8 cellular contexts compared by ENCODE assay signal in genomic region chr6:7136859-7137334, GRCh38. TPM values are rescaled to one million over a fixed set of nuclear protein-coding genes. Genes with fewer than 3 reads are reported as not detected.
DNase-seq lines count a peak whose midpoint lies in the region; ATAC-seq, FAIRE-seq and TF ChIP-seq lines count a peak whose summit lies in the region.

No MANE protein-coding gene starts in this region.

- peak overlapping the region; percentile 97 for H3K27ac Mint-ChIP-seq in activated naive CD4-positive, alpha-beta T cell treated with anti-CD3 and anti-CD28 coated beads, Interleukin-2, amount 50 U/mL, for 24 hours
- H3K27ac Mint-ChIP-seq in activated T-helper 1 cell treated with anti-CD3 and anti-CD28 coated beads, Interleukin-12 subunit alpha, Interleukin-12 subunit beta, Interleukin-2, Interleukin-4 antibody, amounts not matched to agents 30 ng/mL and 10 ng/mL and 1 ng/mL, durations not matched to agents 14 hours and 24 hours and 36 hours, result peak overlapping the region; percentile 94
- H3K27ac Mint-ChIP-seq in natural killer cell, result peak overlapping the region; percentile 70 to 82

- intact Hi-C loops in activated T-helper 1 cell treated with anti-CD3 and anti-CD28 coated beads, Interleukin-12 subunit alpha, Interleukin-12 subunit beta, Interleukin-2, Interleukin-4 antibody, amounts not matched to agents 30 ng/mL and 10 ng/mL and 1 ng/mL, durations not matched to agents 14 hours and 24 hours and 36 hours (cut with micrococcal nuclease), result loop anchor here (1.0 to 10.0 kb wide), 4 partner anchors 28 to 342 kb away; partner anchors contain the start of genes CAGE1 and RIOK1
- intact Hi-C loops in natural killer cell (cut with micrococcal nuclease), result no loop called here

- H3K27me3 Mint-ChIP-seq in activated naive CD4-positive, alpha-beta T cell treated with anti-CD3 and anti-CD28 coated beads, Interleukin-2, amount 50 U/mL, for 24 hours, result no peaks in the 10 kb centered on the region
- no peaks in the 10 kb centered on the region for H3K27me3 Mint-ChIP-seq in activated T-helper 1 cell treated with anti-CD3 and anti-CD28 coated beads, Interleukin-12 subunit alpha, Interleukin-12 subunit beta, Interleukin-2, Interleukin-4 antibody, amounts not matched to agents 30 ng/mL and 10 ng/mL and 1 ng/mL, durations not matched to agents 14 hours and 24 hours and 36 hours (ENCODE audit: insufficient read depth)
- no peaks in the 10 kb centered on the region for H3K27me3 Mint-ChIP-seq in natural killer cell (ENCODE audit: low read depth in 2 of 2)

- H3K36me3 Mint-ChIP-seq in activated naive CD4-positive, alpha-beta T cell treated with anti-CD3 and anti-CD28 coated beads, Interleukin-2, amount 50 U/mL, for 24 hours, result no peaks in the 10 kb centered on the region
- no peaks in the 10 kb centered on the region for H3K36me3 Mint-ChIP-seq in activated T-helper 1 cell treated with anti-CD3 and anti-CD28 coated beads, Interleukin-12 subunit alpha, Interleukin-12 subunit beta, Interleukin-2, Interleukin-4 antibody, amounts not matched to agents 30 ng/mL and 10 ng/mL and 1 ng/mL, durations not matched to agents 14 hours and 24 hours and 36 hours (ENCODE audit: low read depth)
- H3K36me3 Mint-ChIP-seq in natural killer cell, result no peaks in the 10 kb centered on the region

- H3K4me1 Mint-ChIP-seq in activated naive CD4-positive, alpha-beta T cell treated with anti-CD3 and anti-CD28 coated beads, Interleukin-2, amount 50 U/mL, for 24 hours, result peaks cover 93% of the 10 kb centered on the region
- H3K4me1 Mint-ChIP-seq in activated T-helper 1 cell treated with anti-CD3 and anti-CD28 coated beads, Interleukin-12 subunit alpha, Interleukin-12 subunit beta, Interleukin-2, Interleukin-4 antibody, amounts not matched to agents 30 ng/mL and 10 ng/mL and 1 ng/mL, durations not matched to agents 14 hours and 24 hours and 36 hours (ENCODE audit: low read depth), result peaks cover 65% of the 10 kb centered on the region
- peaks cover 32 to 50% of the 10 kb centered on the region in 2 donors for H3K4me1 Mint-ChIP-seq in natural killer cell

- no peaks in the 10 kb centered on the region for H3K9me3 Mint-ChIP-seq in activated naive CD4-positive, alpha-beta T cell treated with anti-CD3 and anti-CD28 coated beads, Interleukin-2, amount 50 U/mL, for 24 hours
- no peaks in the 10 kb centered on the region for H3K9me3 Mint-ChIP-seq in activated T-helper 1 cell treated with anti-CD3 and anti-CD28 coated beads, Interleukin-12 subunit alpha, Interleukin-12 subunit beta, Interleukin-2, Interleukin-4 antibody, amounts not matched to agents 30 ng/mL and 10 ng/mL and 1 ng/mL, durations not matched to agents 14 hours and 24 hours and 36 hours
- H3K9me3 Mint-ChIP-seq in natural killer cell, result no peaks in the 10 kb centered on the region

- peak overlapping the region; percentile 81 for H3K4me3 Mint-ChIP-seq in activated naive CD4-positive, alpha-beta T cell treated with anti-CD3 and anti-CD28 coated beads, Interleukin-2, amount 50 U/mL, for 24 hours
- H3K4me3 Mint-ChIP-seq in activated T-helper 1 cell treated with anti-CD3 and anti-CD28 coated beads, Interleukin-12 subunit alpha, Interleukin-12 subunit beta, Interleukin-2, Interleukin-4 antibody, amounts not matched to agents 30 ng/mL and 10 ng/mL and 1 ng/mL, durations not matched to agents 14 hours and 24 hours and 36 hours, result peak overlapping the region; percentile 81
- no peak overlapping the region for H3K4me3 Mint-ChIP-seq in natural killer cell

- ATAC-seq in HG03103 (IDR thresholded peaks at IDR 0.05; ENCODE audit: low read depth, unreplicated experiment), result peak; percentile 43
- no peak for ATAC-seq in natural killer cell

- FAIRE-seq in urothelium cell line (lab: Jason Lieb, UNC), result no peak

- no peak for TF ChIP-seq CTCF in natural killer cell (IDR thresholded peaks at IDR 0.05)

- no peak for DNase-seq in activated naive CD4-positive, alpha-beta T cell (lab: John Stamatoyannopoulos, UW)
- no peak for DNase-seq in activated T-helper 1 cell treated with anti-CD3 and anti-CD28 coated beads, Interleukin-12 subunit alpha, Interleukin-12 subunit beta, Interleukin-2, Interleukin-4 antibody, amounts not matched to agents 30 ng/mL and 10 ng/mL and 1 ng/mL, durations not matched to agents 14 hours and 24 hours and 36 hours (ENCODE audit: low spot score)
- no peak for DNase-seq in natural killer cell
- no peak for DNase-seq in urothelium cell line (ENCODE audit: low spot score)
- no peak for DNase-seq in NCI-H526 (lab: John Stamatoyannopoulos, UW)
- no peak for DNase-seq in 8988T

RNA-seq across cellular contexts. Expression of gene RREB1, which starts 29.1 kb away (rescaled TPM):
- total RNA-seq in activated T-helper 1 cell treated with anti-CD3 and anti-CD28 coated beads, Interleukin-12 subunit alpha, Interleukin-12 subunit beta, Interleukin-2, Interleukin-4 antibody, amounts not matched to agents 30 ng/mL and 10 ng/mL and 1 ng/mL, durations not matched to agents 14 hours and 24 hours and 36 hours, result 12.3 and 12.7 TPM in 2 replicates
- total RNA-seq in natural killer cell, result 10 to 100 TPM; 42.2 to 51.8 (median 44.0) TPM
